ENCODE assay signal across 8 cellular contexts in the genomic region with DNA sequence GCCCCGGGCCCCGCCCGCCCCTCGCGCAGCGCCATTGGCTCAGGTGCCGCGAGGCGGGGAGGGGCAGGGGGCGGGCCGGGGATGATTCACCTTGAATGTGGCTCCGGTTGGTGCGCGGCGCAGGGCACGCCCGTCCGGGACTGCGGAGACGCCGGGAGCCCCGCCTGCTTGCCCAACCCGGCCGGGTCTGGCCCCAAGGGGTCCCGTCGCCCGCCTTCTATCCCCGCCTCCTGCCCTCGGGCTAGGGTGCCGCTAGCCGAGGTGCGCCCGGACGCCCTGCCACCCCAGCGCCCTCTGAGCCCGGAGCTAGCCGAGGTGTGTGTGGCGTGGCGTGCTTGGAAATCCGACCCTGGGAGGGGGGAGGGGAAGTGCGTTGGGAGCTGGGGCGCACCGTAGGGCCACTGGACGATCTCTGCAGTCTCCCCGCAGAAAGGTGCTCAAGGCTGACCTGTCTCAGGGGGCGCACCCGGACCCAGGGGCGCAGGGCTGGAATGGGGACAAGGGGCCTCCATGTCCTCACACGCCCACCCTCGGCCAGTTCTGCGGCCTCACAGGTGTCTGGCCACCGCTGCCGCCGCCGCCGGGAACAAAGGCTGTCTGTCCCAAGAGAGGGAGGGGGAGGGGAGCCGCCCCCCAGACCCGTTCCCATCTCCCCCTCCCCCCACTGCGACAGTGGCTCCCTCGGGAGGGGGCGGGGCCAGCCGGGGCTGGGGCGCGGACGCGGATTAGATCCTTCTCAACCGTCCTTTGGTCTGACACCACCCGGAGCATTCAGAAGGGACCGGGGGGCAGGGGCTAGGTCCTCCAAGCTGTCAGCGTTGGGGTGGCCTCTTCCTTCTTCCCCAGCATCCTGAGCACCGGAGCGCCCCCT.
DNase-seq lines count a peak whose midpoint lies in the region; ATAC-seq and TF ChIP-seq lines count a peak whose summit lies in the region.

No MANE protein-coding gene starts in this region.

- WGBS in esophagus, 2 donors: 1 to 2% methylated on average over 58 to 72 of the region's 72 CpGs

- H3K27ac Mint-ChIP-seq in type B pancreatic cell: peak overlapping the region; percentile 54

- DNase-seq in DMS114 treated with DMSO at 0.1 percent for 48 hours (lab: John Stamatoyannopoulos, UW; ENCODE audit: unreplicated experiment) (peak; percentile 59), NCI-H526 treated with DMSO at 0.1 percent for 48 hours (lab: John Stamatoyannopoulos, UW) (peak; percentile 94), posterior vena cava (ENCODE audit: low spot score) (peak; percentile 79), type B pancreatic cell (ENCODE audit: extremely low spot score, unreplicated experiment) (peak; percentile 81), SKM-1 (lab: John Stamatoyannopoulos, UW; ENCODE audit: unreplicated experiment) (no peak)
- peak; percentile 87 for DNase-seq in activated CD8-positive, alpha-beta memory T cell treated with anti-CD3 and anti-CD28 coated beads for 24 hours

- H3K4me1 Mint-ChIP-seq in type B pancreatic cell (ENCODE audit: unreplicated experiment): peaks cover 20% of the 10 kb centered on the region

- H3K9me3 Mint-ChIP-seq in type B pancreatic cell: no peaks in the 10 kb centered on the region

- peak overlapping the region; percentile 87 for H3K4me3 Mint-ChIP-seq in type B pancreatic cell

- ATAC-seq in HG03045 (IDR thresholded peaks at IDR 0.05; ENCODE audit: unreplicated experiment): peak; percentile 46

- H3K36me3 Mint-ChIP-seq in type B pancreatic cell: no peaks in the 10 kb centered on the region

- peak overlapping the region; percentile 65 to 68 for H3K4me3 ChIP-seq in esophagus (ENCODE audit: low read depth in 1 of 2, low read length in 2 of 2)

- H3K36me3 ChIP-seq in esophagus (ENCODE audit: control insufficient read depth in 2 of 2, insufficient read depth in 2 of 2, low read length in 1 of 2): no peaks in the 10 kb centered on the region

- intact Hi-C loops in posterior vena cava (cut with DNase I): no loop called here

- peak overlapping the region; percentile 47 to 91 for H3K27ac ChIP-seq in esophagus (ENCODE audit: low read depth in 2 of 2, low read length in 1 of 2)

- TF ChIP-seq CTCF in type B pancreatic cell (conservative IDR thresholded peaks at IDR 0.05): no peak

- peaks cover 6 to 43% of the 10 kb centered on the region in 2 donors for H3K27me3 ChIP-seq in esophagus (ENCODE audit: control insufficient read depth in 1 of 2, insufficient read depth in 2 of 2, low read length in 2 of 2)

- H3K27me3 Mint-ChIP-seq in type B pancreatic cell: peaks cover 75% of the 10 kb centered on the region

- no peaks in the 10 kb centered on the region for H3K9me3 ChIP-seq in esophagus (ENCODE audit: control insufficient read depth in 2 of 2, insufficient read depth in 1 of 2, low read depth in 1 of 2, low read length in 1 of 2)

- peaks cover 10 to 18% of the 10 kb centered on the region in 2 donors for H3K4me1 ChIP-seq in esophagus (ENCODE audit: control insufficient read depth in 2 of 2, insufficient read depth in 2 of 2, low read length in 1 of 2)
